In genomic region chr20:61120595-61121515, GRCh38 we compare ENCODE assay signal across 8 cellular contexts.
DNase-seq lines count a peak whose midpoint lies in the region; ATAC-seq and TF ChIP-seq lines count a peak whose summit lies in the region.

No MANE protein-coding gene starts in this region.

- H3K4me1 ChIP-seq in Loucy (ENCODE audit: insufficient read depth, low read length, poor library complexity, severe bottlenecking), result no peaks in the 10 kb centered on the region
- H3K4me1 ChIP-seq in right lobe of liver, result no peaks in the 10 kb centered on the region

- CTCF ChIA-PET in Calu3 (lab: Charles Lee), result interaction anchor here (0.6 kb wide), 1 partner anchor 1201 kb away, joined by 3 read pairs; no protein-coding TSS in a partner anchor

- TF ChIP-seq CTCF in Calu3 (IDR thresholded peaks at IDR 0.05; ENCODE audit: unreplicated experiment) (peak; percentile 62), Loucy (conservative IDR thresholded peaks at IDR 0.05; ENCODE audit: low read length) (peak; percentile 66), cardiac fibroblast (IDR thresholded peaks at IDR 0.05; ENCODE audit: low read depth, low read length) (peak; percentile 59), right lobe of liver (IDR thresholded peaks at IDR 0.05) (peak; percentile 19 to 51 (median 46)), GM13977 (IDR thresholded peaks at IDR 0.05; ENCODE audit: extremely low read depth, insufficient read depth, missing control alignments) (no peak)

- H2AFZ ChIP-seq in Loucy (ENCODE audit: low read length), result no peak overlapping the region

- no peak overlapping the region for H3K4me3 ChIP-seq in Loucy (ENCODE audit: low read length, poor library complexity, severe bottlenecking)
- H3K4me3 ChIP-seq in cardiac fibroblast (replicated peaks in 1 of 2; ENCODE audit: low read depth in 2 of 2, low read length in 2 of 2), result no peak overlapping the region
- no peak overlapping the region for H3K4me3 ChIP-seq in right lobe of liver

- H3F3A ChIP-seq in Loucy (ENCODE audit: low read depth), result no peaks in the 10 kb centered on the region

- DNase-seq in Calu3 (peak; percentile 66), SIG-M5 (lab: John Stamatoyannopoulos, UW) (peak; percentile 19), cardiac fibroblast (ENCODE audit: low read depth in 2 of 2) (peak; percentile 20 to 85), right lobe of liver (no peak), GM13977 (ENCODE audit: low spot score) (no peak)
- no peak for DNase-seq in activated T-helper 2 cell treated with anti-CD3 and anti-CD28 coated beads, Interferon-gamma antibody, Interleukin-2, Interleukin-4, amounts not matched to agents 10 μg/mL and 5 μg/mL and 100 μg/mL, durations not matched to agents 14 hours and 24 hours and 36 hours (ENCODE audit: low spot score)

- H3K36me3 Mint-ChIP-seq in Calu3 (ENCODE audit: insufficient read depth, unreplicated experiment), result no peaks in the 10 kb centered on the region
- no peaks in the 10 kb centered on the region for H3K36me3 Mint-ChIP-seq in stimulated activated memory B cell treated with anti-CD40 and anti-IgM and Interleukin-4, amounts not matched to agents 10 μg/mL and 1 μg/mL and 100 μg/mL, for 72 hours
- H3K36me3 Mint-ChIP-seq in activated T-helper 2 cell treated with anti-CD3 and anti-CD28 coated beads, Interferon-gamma antibody, Interleukin-2, Interleukin-4, amounts not matched to agents 10 μg/mL and 5 μg/mL and 100 μg/mL, durations not matched to agents 14 hours and 24 hours and 36 hours (ENCODE audit: low read depth), result no peaks in the 10 kb centered on the region

- no peak overlapping the region for H3K4me3 Mint-ChIP-seq in Calu3 (ENCODE audit: low read depth, unreplicated experiment)
- H3K4me3 Mint-ChIP-seq in stimulated activated memory B cell treated with anti-CD40 and anti-IgM and Interleukin-4, amounts not matched to agents 10 μg/mL and 1 μg/mL and 100 μg/mL, for 72 hours, result no peak overlapping the region
- no peak overlapping the region for H3K4me3 Mint-ChIP-seq in activated T-helper 2 cell treated with anti-CD3 and anti-CD28 coated beads, Interferon-gamma antibody, Interleukin-2, Interleukin-4, amounts not matched to agents 10 μg/mL and 5 μg/mL and 100 μg/mL, durations not matched to agents 14 hours and 24 hours and 36 hours (ENCODE audit: low read depth)

- H3K36me3 ChIP-seq in Loucy (ENCODE audit: insufficient read depth, low read length), result no peaks in the 10 kb centered on the region
- H3K36me3 ChIP-seq in right lobe of liver, result no peaks in the 10 kb centered on the region

- H3K9me3 ChIP-seq in Loucy (ENCODE audit: insufficient read depth, low read depth, low read length) (no peaks in the 10 kb centered on the region), right lobe of liver (no peaks in the 10 kb centered on the region)

- no peak overlapping the region for H3K27ac Mint-ChIP-seq in Calu3 (ENCODE audit: unreplicated experiment)
- no peak overlapping the region for H3K27ac Mint-ChIP-seq in stimulated activated memory B cell treated with anti-CD40 and anti-IgM and Interleukin-4, amounts not matched to agents 10 μg/mL and 1 μg/mL and 100 μg/mL, for 72 hours
- no peak overlapping the region for H3K27ac Mint-ChIP-seq in activated T-helper 2 cell treated with anti-CD3 and anti-CD28 coated beads, Interferon-gamma antibody, Interleukin-2, Interleukin-4, amounts not matched to agents 10 μg/mL and 5 μg/mL and 100 μg/mL, durations not matched to agents 14 hours and 24 hours and 36 hours

- no peaks in the 10 kb centered on the region for H3K9me3 Mint-ChIP-seq in Calu3 (ENCODE audit: low read depth, unreplicated experiment)
- no peaks in the 10 kb centered on the region for H3K9me3 Mint-ChIP-seq in stimulated activated memory B cell treated with anti-CD40 and anti-IgM and Interleukin-4, amounts not matched to agents 10 μg/mL and 1 μg/mL and 100 μg/mL, for 72 hours
- no peaks in the 10 kb centered on the region for H3K9me3 Mint-ChIP-seq in activated T-helper 2 cell treated with anti-CD3 and anti-CD28 coated beads, Interferon-gamma antibody, Interleukin-2, Interleukin-4, amounts not matched to agents 10 μg/mL and 5 μg/mL and 100 μg/mL, durations not matched to agents 14 hours and 24 hours and 36 hours

- BruUV-seq in Calu3 (replicated peaks; lab: Mats Ljungman, UMichigan), result no TSS peak

- no peak for TF ChIP-seq POLR2A in right lobe of liver (IDR thresholded peaks at IDR 0.05)

- in situ Hi-C loops in GM13977 (cut with MboI; ENCODE audit: low pct_unique_long_range_greater_than_20kb, low sequenced_read_pairs, unreplicated experiment), result no loop called here

- ATAC-seq in right lobe of liver, result peak; percentile 38 to 69 (median 50)
- ATAC-seq in stimulated activated memory B cell treated with anti-CD40 and anti-IgM and Interleukin-4, amounts not matched to agents 10 μg/mL and 1 μg/mL and 100 μg/mL, for 72 hours, result peak; percentile 13

- intact Hi-C loops in Calu3 (cut with micrococcal nuclease; ENCODE audit: unreplicated experiment), result loop anchor here (1.0 to 2.0 kb wide), 3 partner anchors 108 to 1172 kb away; no protein-coding TSS in a partner anchor
- intact Hi-C loops in right lobe of liver (cut with DNase I), result no loop called here
- intact Hi-C loops in activated T-helper 2 cell treated with anti-CD3 and anti-CD28 coated beads, Interferon-gamma antibody, Interleukin-2, Interleukin-4, amounts not matched to agents 10 μg/mL and 5 μg/mL and 100 μg/mL, durations not matched to agents 14 hours and 24 hours and 36 hours (cut with micrococcal nuclease), result loop anchor here (5.0 kb wide), 1 partner anchor 1064 kb away; no protein-coding TSS in a partner anchor

- no peaks in the 10 kb centered on the region for H3K9me2 ChIP-seq in Loucy (replicated peaks; ENCODE audit: low read depth, low read length)

- no peak overlapping the region for H3K9ac ChIP-seq in Loucy (ENCODE audit: low read depth, low read length, poor library complexity, severe bottlenecking)

- H4K20me1 ChIP-seq in Loucy (ENCODE audit: insufficient read depth, low read length, poor library complexity, severe bottlenecking), result no peaks in the 10 kb centered on the region

- H3K27me3 ChIP-seq in Loucy (ENCODE audit: insufficient read depth, low read length, poor library complexity, severe bottlenecking) (no peaks in the 10 kb centered on the region), right lobe of liver (no peaks in the 10 kb centered on the region)

- H3K4me2 ChIP-seq in Loucy (ENCODE audit: low read depth, low read length, poor library complexity, severe bottlenecking), result peak overlapping the region; percentile 3

- WGBS in right lobe of liver (ENCODE audit: insufficient coverage, low coverage, low lambda C conversion rate, missing lambda C conversion rate), result 29% methylated on average over 15 of the region's 17 CpGs

- peaks cover 12% of the 10 kb centered on the region for H3K27me3 Mint-ChIP-seq in Calu3 (ENCODE audit: unreplicated experiment)
- no peaks in the 10 kb centered on the region for H3K27me3 Mint-ChIP-seq in stimulated activated memory B cell treated with anti-CD40 and anti-IgM and Interleukin-4, amounts not matched to agents 10 μg/mL and 1 μg/mL and 100 μg/mL, for 72 hours
- H3K27me3 Mint-ChIP-seq in activated T-helper 2 cell treated with anti-CD3 and anti-CD28 coated beads, Interferon-gamma antibody, Interleukin-2, Interleukin-4, amounts not matched to agents 10 μg/mL and 5 μg/mL and 100 μg/mL, durations not matched to agents 14 hours and 24 hours and 36 hours (ENCODE audit: low read depth), result no peaks in the 10 kb centered on the region

- no peak overlapping the region for H3K27ac ChIP-seq in right lobe of liver

- no peaks in the 10 kb centered on the region for H3K79me2 ChIP-seq in Loucy (ENCODE audit: insufficient read depth, low read length)

- H3K4me1 Mint-ChIP-seq in Calu3 (ENCODE audit: low read depth, unreplicated experiment), result no peaks in the 10 kb centered on the region
- peaks cover 6% of the 10 kb centered on the region for H3K4me1 Mint-ChIP-seq in stimulated activated memory B cell treated with anti-CD40 and anti-IgM and Interleukin-4, amounts not matched to agents 10 μg/mL and 1 μg/mL and 100 μg/mL, for 72 hours
- no peaks in the 10 kb centered on the region for H3K4me1 Mint-ChIP-seq in activated T-helper 2 cell treated with anti-CD3 and anti-CD28 coated beads, Interferon-gamma antibody, Interleukin-2, Interleukin-4, amounts not matched to agents 10 μg/mL and 5 μg/mL and 100 μg/mL, durations not matched to agents 14 hours and 24 hours and 36 hours (ENCODE audit: low read depth)

Comparison
In these comparisons a context has a peak if more than half of its experiments do, and no peak if none do; other contexts are left out.
1. DNase-seq: peak in Calu3 (single experiment), SIG-M5 (single experiment) and cardiac fibroblast (2 of 2); none in right lobe of liver (0 of 3), activated T-helper 2 cell treated with anti-CD3 and anti-CD28 coated beads, Interferon-gamma antibody, Interleukin-2, Interleukin-4, amounts not matched to agents 10 μg/mL and 5 μg/mL and 100 μg/mL, durations not matched to agents 14 hours and 24 hours and 36 hours (single experiment) and GM13977 (single experiment).
2. intact Hi-C loops: an anchor here in Calu3 (1.0 to 2.0 kb wide) and activated T-helper 2 cell treated with anti-CD3 and anti-CD28 coated beads, Interferon-gamma antibody, Interleukin-2, Interleukin-4, amounts not matched to agents 10 μg/mL and 5 μg/mL and 100 μg/mL, durations not matched to agents 14 hours and 24 hours and 36 hours (5.0 kb wide); none called in right lobe of liver.